Comparison of ENCODE assay signal across 8 cellular contexts in the genomic region with DNA sequence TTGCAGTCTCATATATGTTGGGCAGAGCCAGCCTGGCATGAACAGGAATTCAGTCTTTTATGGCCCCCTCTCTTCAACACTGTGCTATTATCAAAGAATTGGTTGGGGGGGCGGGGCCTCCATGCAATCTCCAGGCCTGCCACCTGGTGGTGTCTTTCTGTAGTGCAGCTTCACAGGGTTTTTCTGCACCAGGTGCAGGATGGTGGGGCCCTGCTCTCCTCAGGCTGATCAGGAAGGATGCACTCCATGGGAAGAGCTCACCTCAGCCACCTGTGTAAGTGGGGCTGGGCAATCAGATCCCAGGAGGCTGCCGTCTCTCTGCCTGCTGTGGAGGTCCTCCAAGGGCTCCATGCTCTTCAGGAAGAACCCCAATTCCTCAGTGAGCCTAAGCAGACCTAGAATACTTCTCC. TPM values are rescaled to one million over a fixed set of nuclear protein-coding genes. Genes with fewer than 3 reads are reported as not detected.
A peak's percentile ranks its signal among the peaks of the same experiment; 100 is the strongest.
DNase-seq lines count a peak whose midpoint lies in the region; ATAC-seq and TF ChIP-seq lines count a peak whose summit lies in the region.

No MANE protein-coding gene starts in this region.

- CTCF ChIA-PET in HEK293T (lab: Yijun Ruan, JAX), result interaction anchor here (0.6 to 1.8 kb wide), 8 partner anchors 8 to 361 kb away, joined by 3 to 9 read pairs (median 3); a partner anchor contains a TSS

- no peaks in the 10 kb centered on the region for H3K27me3 ChIP-seq in lung (ENCODE audit: control insufficient read depth, insufficient read depth)

- WGBS in lung, 2 donors, result 14 to 25% methylated on average over 2 of the region's 2 CpGs

- no peaks in the 10 kb centered on the region for H3K9me3 ChIP-seq in lung (ENCODE audit: control insufficient read depth in 2 of 2, insufficient read depth in 1 of 2, low read length in 1 of 2)

- peaks cover 13 to 23% of the 10 kb centered on the region in 2 donors for H3K4me1 ChIP-seq in lung (ENCODE audit: control insufficient read depth in 2 of 2, insufficient read depth in 2 of 2, low read length in 2 of 2)

- H3K4me3 ChIP-seq in coronary artery (no peak overlapping the region), lung (no peak overlapping the region)

- TF ChIP-seq CTCF in coronary artery (IDR thresholded peaks at IDR 0.05) (peak; percentile 84), lung (IDR thresholded peaks at IDR 0.05; ENCODE audit: control extremely low read depth, extremely low read depth) (peak; percentile 80)

- H3K27ac ChIP-seq in coronary artery, result peak overlapping the region in 1 of 2 donors; percentile 2
- no peak overlapping the region for H3K27ac ChIP-seq in lung (ENCODE audit: low read depth in 1 of 2, low read length in 1 of 2)

- ATAC-seq in lung (ENCODE audit: insufficient read depth, low FRiP score), result peak; percentile 68
- ATAC-seq in HG02798 (IDR thresholded peaks at IDR 0.05; ENCODE audit: poor library complexity, unreplicated experiment), result no peak

- POLR2A ChIA-PET in HEK293T (lab: Yijun Ruan, JAX), result interaction anchor here (2.6 kb wide), 1 partner anchor 18 kb away, joined by 14 read pairs; no protein-coding TSS in a partner anchor

- H3K36me3 ChIP-seq in lung (ENCODE audit: control insufficient read depth in 2 of 2, insufficient read depth in 2 of 2, low read length in 2 of 2), result peaks cover 0 to 7% of the 10 kb centered on the region in 2 donors

- DNase-seq in C1 segment of cervical spinal cord (lab: John Stamatoyannopoulos, UW) (peak in 12 of 14 donors; percentile 11 to 61 (median 39)), HEK293T (ENCODE audit: extremely low spot score) (peak; percentile 85), NCI-H526 treated with DMSO at 0.1 percent for 48 hours (lab: John Stamatoyannopoulos, UW) (peak; percentile 75), coronary artery (ENCODE audit: low spot score) (no peak), lung (ENCODE audit: low spot score) (peak; percentile 83)
- DNase-seq in activated CD4-positive, alpha-beta T cell treated with anti-CD3 and anti-CD28 coated beads, Interleukin-2, amount 50 U/mL, for 24 hours (ENCODE audit: low read depth in 1 of 2, low spot score in 1 of 2), result peak; percentile 71 to 80
- DNase-seq in stimulated activated CD8-positive, alpha-beta memory T cell treated with anti-CD3 and anti-CD28 coated beads, Interleukin-15, amount 100 ng/mL, for 48 hours (ENCODE audit: low read depth in 2 of 2), result peak; percentile 55 to 60

TF ChIP-seq in HEK293T, 16 proteins besides CTCF, POLR2A, EP300 and RAD21:
- TF ChIP-seq ELF4 (IDR thresholded peaks at IDR 0.05), result no peak
- TF ChIP-seq SP1 (IDR thresholded peaks at IDR 0.05), result no peak
- no peak for TF ChIP-seq FOXK2 (IDR thresholded peaks at IDR 0.05)
- TF ChIP-seq SUZ12 (IDR thresholded peaks at IDR 0.05), result no peak

RNA-seq across cellular contexts. Expression of a gene that starts 16.7 kb away (rescaled TPM):
- total RNA-seq in lung, result 10 to 100 TPM; 25.4 to 82.9 TPM
- 10 to 100 TPM; 26.0 to 71.3 TPM for polyA plus RNA-seq in lung

RNA-seq across cellular contexts. Expression of a gene that starts 28.6 kb away (rescaled TPM):
- 10 to 100 TPM; 10.7 to 42.6 TPM for total RNA-seq in lung
- 10 to 100 TPM; 47.0 to 70.6 TPM for polyA plus RNA-seq in lung

RNA-seq across cellular contexts. Expression of a gene that starts 45.6 kb away (rescaled TPM):
- total RNA-seq in lung, result 10 to 100 TPM; 31.2 to 33.5 TPM
- polyA plus RNA-seq in lung, result 10 to 100 TPM; 33.9 to 59.5 TPM
